ENCODE assay signal across 11 cellular contexts in the genomic region with DNA sequence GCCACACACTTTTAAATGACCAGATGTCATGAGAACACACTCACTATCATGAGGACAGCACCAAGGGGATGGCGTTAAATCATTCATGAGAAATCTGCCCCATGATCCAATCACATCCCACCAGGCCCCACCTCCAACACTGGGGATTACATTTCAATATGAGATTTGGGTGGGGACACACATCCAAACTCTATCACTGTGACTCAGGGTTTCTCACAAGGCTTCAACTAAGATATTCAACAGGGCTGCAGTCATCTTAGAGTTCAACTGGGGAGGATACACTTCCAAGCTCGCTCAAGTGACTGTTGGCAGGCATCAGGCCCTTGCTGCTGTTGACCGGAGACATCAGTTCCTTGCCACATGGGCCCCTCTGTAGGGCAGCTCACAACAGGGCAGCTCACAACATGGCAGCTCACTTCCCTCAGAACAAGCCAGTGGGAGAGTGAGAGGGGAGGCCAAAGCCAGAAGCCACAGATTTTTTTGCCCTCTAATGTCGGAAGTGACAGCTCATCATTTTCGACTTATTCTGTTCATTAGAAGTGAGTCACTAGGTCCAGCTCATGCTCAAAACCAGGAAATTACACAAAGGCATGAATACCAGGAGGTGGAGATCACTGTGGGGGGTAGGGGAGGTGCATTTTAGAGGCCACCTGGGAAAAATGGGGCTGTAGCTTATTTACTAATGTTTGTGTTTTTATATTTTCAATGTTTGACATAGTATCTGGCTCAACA. TPM values are rescaled to one million over a fixed set of nuclear protein-coding genes. Genes with fewer than 3 reads are reported as not detected.
DNase-seq lines count a peak whose midpoint lies in the region; ATAC-seq, FAIRE-seq and TF ChIP-seq lines count a peak whose summit lies in the region.
"Had no signal": no experiment of that assay in that cellular context is flagged by ENCODE, and none has a peak within 500 bp of the region (broad histone marks: within the 10 kb centered on the region; RNA-seq: fewer than 3 reads in every experiment).

No MANE protein-coding gene starts in this region.

- H3K9me2 ChIP-seq in PC-3 (replicated peaks; ENCODE audit: low read length): no peaks in the 10 kb centered on the region
- H3K9me2 ChIP-seq in OCI-LY7 (ENCODE audit: insufficient read depth, low read length): no peaks in the 10 kb centered on the region

- TSS peak; percentile 85 for BruUV-seq in PC-3 (replicated peaks; lab: Mats Ljungman, UMichigan)
- no TSS peak for BruUV-seq in OCI-LY7 (replicated peaks; lab: Mats Ljungman, UMichigan)

- DNase-seq in EL (peak; percentile 94), PC-3 (peak; percentile 100), epithelial cell of prostate (ENCODE audit: low read depth, low spot score) (peak; percentile 89), renal cortical epithelial cell (ENCODE audit: low read depth) (peak; percentile 97), OCI-LY7 (ENCODE audit: low spot score) (no peak), frontal cortex (ENCODE audit: low spot score in 2 of 2) (no peak), NCI-H1092 treated with DMSO at 0.1 percent for 48 hours (lab: John Stamatoyannopoulos, UW) (no peak)
- DNase-seq: natural killer cell, NCI-H510A had no signal

- ATAC-seq in PC-3: peak; percentile 72
- ATAC-seq in GM18511 (IDR thresholded peaks at IDR 0.05; ENCODE audit: unreplicated experiment): no peak
- ATAC-seq: natural killer cell had no signal

- no peaks in the 10 kb centered on the region; the same call in 1 of the 2 replicates for H3K36me3 ChIP-seq in PC-3 (ENCODE audit: low read depth, low read length)
- H3K36me3 ChIP-seq in OCI-LY7 (ENCODE audit: insufficient read depth, low read length): no peaks in the 10 kb centered on the region

- peak overlapping the region; percentile 76 for H3K9ac ChIP-seq in PC-3 (ENCODE audit: low read length)

- H3K4me1 ChIP-seq in PC-3 (ENCODE audit: insufficient read depth, low read length) (peaks cover 73% of the 10 kb centered on the region), OCI-LY7 (ENCODE audit: insufficient read depth, low read length, poor library complexity, severe bottlenecking) (no peaks in the 10 kb centered on the region)

- intact Hi-C loops in PC-3 (cut with micrococcal nuclease) (loop anchor here (1.0 to 5.0 kb wide), 6 partner anchors 10 to 939 kb away; no protein-coding TSS in a partner anchor), OCI-LY7 (cut with micrococcal nuclease; ENCODE audit: unreplicated experiment) (no loop called here)

- H3K9me3 ChIP-seq in PC-3 (ENCODE audit: low read length) (no peaks in the 10 kb centered on the region), OCI-LY7 (ENCODE audit: low read length) (no peaks in the 10 kb centered on the region)

- no peak for TF ChIP-seq CTCF in PC-3 (conservative IDR thresholded peaks at IDR 0.05; ENCODE audit: low read depth, low read length)
- no peak for TF ChIP-seq CTCF in OCI-LY7 (conservative IDR thresholded peaks at IDR 0.05; ENCODE audit: low read length)

- H2AFZ ChIP-seq in PC-3 (ENCODE audit: low read length) (no peak overlapping the region), OCI-LY7 (ENCODE audit: low read length) (no peak overlapping the region)

- POLR2A ChIA-PET in PC-3 (lab: Charles Lee; ENCODE audit: unreplicated experiment) (interaction anchor here (0.5 to 1.9 kb wide), 10 partner anchors 10 to 746 kb away, joined by 3 to 30 read pairs (median 8); partner anchors contain the start of gene PTHLH), OCI-LY7 (lab: Charles Lee) (no interaction called here)

- no peak for FAIRE-seq in frontal cortex (lab: Jason Lieb, UNC)
- FAIRE-seq: G401.6 had no signal

- H3K27me3 ChIP-seq in PC-3 (ENCODE audit: low read length): no peaks in the 10 kb centered on the region

- H3F3A ChIP-seq in PC-3 (ENCODE audit: low read length, unreplicated experiment): peaks cover 32% of the 10 kb centered on the region

- H4K20me1 ChIP-seq in PC-3 (ENCODE audit: low read length): no peaks in the 10 kb centered on the region
- no peaks in the 10 kb centered on the region for H4K20me1 ChIP-seq in OCI-LY7 (ENCODE audit: insufficient read depth, low read length)

- H3K27ac ChIP-seq in PC-3 (ENCODE audit: low read length) (peak overlapping the region; percentile 79), epithelial cell of prostate (peak overlapping the region; percentile 97), OCI-LY7 (ENCODE audit: low read depth, low read length, poor library complexity, severe bottlenecking) (no peak overlapping the region)

- H3K79me2 ChIP-seq in PC-3 (ENCODE audit: low read length) (no peaks in the 10 kb centered on the region), OCI-LY7 (ENCODE audit: insufficient read depth, low read depth, low read length) (no peaks in the 10 kb centered on the region)

- CTCF ChIA-PET in PC-3 (lab: Charles Lee): interaction anchor here (0.9 to 4.5 kb wide), 4 partner anchors 12 to 849 kb away, joined by 3 to 58 read pairs (median 9); no protein-coding TSS in a partner anchor
- CTCF ChIA-PET in OCI-LY7 (lab: Charles Lee; ENCODE audit: unreplicated experiment): no interaction called here

- H3K4me2 ChIP-seq in PC-3 (ENCODE audit: low read length) (peak overlapping the region; percentile 41), OCI-LY7 (ENCODE audit: low read length) (no peak overlapping the region)

- H3K4me3 ChIP-seq in PC-3 (ENCODE audit: low read length) (no peak overlapping the region), OCI-LY7 (ENCODE audit: low read depth, low read length, poor library complexity, severe bottlenecking) (no peak overlapping the region)

RNA-seq across cellular contexts. Expression of gene PTHLH, which starts 50.8 kb away (rescaled TPM):
- 383 and 414 TPM in 2 replicates for total RNA-seq in PC-3 (2014; rRNA removed)
- total RNA-seq in renal cortical epithelial cell: 0.40 and 9.7 TPM in 2 replicates
- total RNA-seq in OCI-LY7 (2014; rRNA removed; shearing (Covaris generic)): not detected in 2 replicates
- not detected in 2 replicates for total RNA-seq in OCI-LY7 (2022)
- not detected for total RNA-seq in frontal cortex
- total RNA-seq: natural killer cell had no signal

Comparison
In these comparisons a context has a peak if more than half of its experiments do, and no peak if none do; other contexts are left out.
1. DNase-seq: peak in EL (single experiment), PC-3 (single experiment), epithelial cell of prostate (single experiment) and renal cortical epithelial cell (single experiment); none in OCI-LY7 (single experiment), frontal cortex (0 of 2) and NCI-H1092 treated with DMSO at 0.1 percent for 48 hours (single experiment).
2. RNA of gene PTHLH, which starts 50.8 kb away (total RNA-seq): 383 to 414 TPM in PC-3; 0.40 to 9.7 TPM in renal cortical epithelial cell, not detected in OCI-LY7 and not detected in frontal cortex (single experiment); every median in the first group is over 10 times any median in the second.